8 cellular contexts compared by ENCODE assay signal in the genomic region with DNA sequence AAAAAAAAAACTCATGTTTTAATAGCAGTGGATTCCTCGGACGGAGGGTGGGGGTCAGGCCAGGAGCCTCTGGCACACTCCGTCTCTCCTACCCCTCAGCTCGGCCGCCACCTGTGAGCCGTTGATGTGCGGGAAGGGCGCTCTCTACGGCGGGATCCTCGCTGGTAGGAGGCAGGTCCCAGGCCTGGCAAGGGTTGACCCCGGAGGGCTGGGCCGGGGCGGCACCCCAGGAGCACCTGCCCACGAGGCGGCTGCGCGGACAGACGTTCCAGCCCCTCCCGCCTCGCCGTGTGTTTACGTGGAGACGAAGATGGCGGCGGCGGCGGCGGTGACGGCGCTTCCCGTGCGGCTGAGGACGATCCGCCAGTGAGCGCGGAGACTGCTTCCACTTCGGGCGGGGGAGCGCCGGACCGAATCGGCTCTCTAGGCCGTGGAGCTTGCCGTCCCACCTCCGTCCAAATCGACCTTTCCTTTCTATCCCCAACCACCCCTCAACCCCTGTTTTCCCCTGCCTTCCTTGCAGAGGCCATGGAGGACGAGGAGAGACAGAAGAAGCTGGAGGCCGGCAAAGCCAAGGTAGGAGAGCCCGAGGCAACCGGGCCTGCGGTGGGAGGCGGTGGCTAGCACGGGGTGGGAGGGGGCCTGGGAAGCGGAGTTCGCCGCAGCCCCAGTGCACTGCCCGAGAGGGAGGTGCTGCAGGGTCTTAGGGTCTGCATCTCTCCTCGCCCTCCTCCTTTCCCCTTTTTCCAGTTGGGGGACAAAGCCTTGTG. TPM values are rescaled to one million over a fixed set of nuclear protein-coding genes. Genes with fewer than 3 reads are reported as not detected.
DNase-seq lines count a peak whose midpoint lies in the region; ATAC-seq and TF ChIP-seq lines count a peak whose summit lies in the region.

TSS of gene AKAP9 (plus strand) at position 291 of the 770 bp plus-strand sequence. CDS start at position 529, 238 bp downstream.

- H3K4me3 ChIP-seq in Panc1 (ENCODE audit: low read depth in 2 of 2, low read length in 2 of 2) (peak within 1 kb of the TSS; percentile 86 to 88), fibroblast of mammary gland (ENCODE audit: control insufficient read depth, low read depth, low read length) (peak within 1 kb of the TSS; percentile 95)

- no peaks in the 10 kb centered on the region; the same call in 1 of the 2 replicates for H3K36me3 ChIP-seq in Panc1 (ENCODE audit: control insufficient read depth, insufficient read depth, low read length)

- in situ Hi-C loops in Panc1 (cut with HindIII; ENCODE audit: low pct_unique_long_range_greater_than_20kb, low sequenced_read_pairs) = no loop called here

- peak within 1 kb of the TSS; percentile 88 for H3K4me3 Mint-ChIP-seq in activated T-helper 1 cell treated with anti-CD3 and anti-CD28 coated beads, Interleukin-12 subunit alpha, Interleukin-12 subunit beta, Interleukin-2, Interleukin-4 antibody, amounts not matched to agents 30 ng/mL and 10 ng/mL and 1 ng/mL, durations not matched to agents 14 hours and 24 hours and 36 hours
- H3K4me3 Mint-ChIP-seq in natural killer cell treated with Interleukin-12 subunit alpha and Interleukin-12 subunit beta and Interleukin-15 and Interleukin-18, amount 100 ng/mL, for 72 hours = peak within 1 kb of the TSS; percentile 94

- POLR2A ChIA-PET in Panc1 (lab: Charles Lee) = interaction anchor here (0.6 to 0.7 kb wide), 3 partner anchors 61 to 1212 kb away, joined by 3 to 4 read pairs (median 3); no protein-coding TSS in a partner anchor

- BruUV-seq in Panc1 (replicated peaks; lab: Mats Ljungman, UMichigan) = no TSS peak

- DNase-seq in DMS53 treated with DMSO at 0.1 percent for 48 hours (lab: John Stamatoyannopoulos, UW; ENCODE audit: unreplicated experiment) (peak; percentile 95), Panc1 (ENCODE audit: low read depth, low spot score) (no peak), fibroblast of mammary gland (ENCODE audit: low read depth) (peak; percentile 61)
- peak; percentile 87 for DNase-seq in activated T-helper 1 cell treated with anti-CD3 and anti-CD28 coated beads, Interleukin-12 subunit alpha, Interleukin-12 subunit beta, Interleukin-2, Interleukin-4 antibody, amounts not matched to agents 30 ng/mL and 10 ng/mL and 1 ng/mL, durations not matched to agents 14 hours and 24 hours and 36 hours (ENCODE audit: low spot score)
- peak; percentile 92 for DNase-seq in natural killer cell treated with Interleukin-12 subunit alpha and Interleukin-12 subunit beta and Interleukin-15 and Interleukin-18, amount 100 ng/mL, for 72 hours (ENCODE audit: low spot score)
- DNase-seq in stimulated activated naive CD8-positive, alpha-beta T cell treated with anti-CD3 and anti-CD28 coated beads, Interleukin-15, Interleukin-2, amounts not matched to agents 100 U/mL and 50 U/mL, for 24 hours = peak; percentile 90

- H3K9me3 Mint-ChIP-seq in activated T-helper 1 cell treated with anti-CD3 and anti-CD28 coated beads, Interleukin-12 subunit alpha, Interleukin-12 subunit beta, Interleukin-2, Interleukin-4 antibody, amounts not matched to agents 30 ng/mL and 10 ng/mL and 1 ng/mL, durations not matched to agents 14 hours and 24 hours and 36 hours = no peaks in the 10 kb centered on the region
- H3K9me3 Mint-ChIP-seq in natural killer cell treated with Interleukin-12 subunit alpha and Interleukin-12 subunit beta and Interleukin-15 and Interleukin-18, amount 100 ng/mL, for 72 hours = no peaks in the 10 kb centered on the region

- TF ChIP-seq CTCF in Panc1 (IDR thresholded peaks at IDR 0.05) (no peak), fibroblast of mammary gland (conservative IDR thresholded peaks at IDR 0.05; ENCODE audit: control insufficient read depth, insufficient read depth, low read depth, low read length) (no peak)

- H3K9me3 ChIP-seq in Panc1 (ENCODE audit: control insufficient read depth, insufficient read depth, low read depth, low read length) = no peaks in the 10 kb centered on the region

- H3K27ac Mint-ChIP-seq in activated T-helper 1 cell treated with anti-CD3 and anti-CD28 coated beads, Interleukin-12 subunit alpha, Interleukin-12 subunit beta, Interleukin-2, Interleukin-4 antibody, amounts not matched to agents 30 ng/mL and 10 ng/mL and 1 ng/mL, durations not matched to agents 14 hours and 24 hours and 36 hours = peak within 1 kb of the TSS; percentile 97
- peak within 1 kb of the TSS; percentile 79 to 88 for H3K27ac Mint-ChIP-seq in natural killer cell treated with Interleukin-12 subunit alpha and Interleukin-12 subunit beta and Interleukin-15 and Interleukin-18, amount 100 ng/mL, for 72 hours

- peaks cover 11% of the 10 kb centered on the region for H3K27me3 Mint-ChIP-seq in activated T-helper 1 cell treated with anti-CD3 and anti-CD28 coated beads, Interleukin-12 subunit alpha, Interleukin-12 subunit beta, Interleukin-2, Interleukin-4 antibody, amounts not matched to agents 30 ng/mL and 10 ng/mL and 1 ng/mL, durations not matched to agents 14 hours and 24 hours and 36 hours (ENCODE audit: insufficient read depth)
- H3K27me3 Mint-ChIP-seq in natural killer cell treated with Interleukin-12 subunit alpha and Interleukin-12 subunit beta and Interleukin-15 and Interleukin-18, amount 100 ng/mL, for 72 hours = peaks cover 0 to 10% of the 10 kb centered on the region in 2 donors

- peak within 1 kb of the TSS; percentile 90 for H3K27ac ChIP-seq in Panc1 (ENCODE audit: low read length)

- TF ChIP-seq RAD21 in Ishikawa (IDR thresholded peaks at IDR 0.05; ENCODE audit: low read depth) = no peak; the same call in 1 of the 2 replicates

- peak; percentile 92 for ATAC-seq in GM21576 (IDR thresholded peaks at IDR 0.05; ENCODE audit: unreplicated experiment)
- peak; percentile 99 for ATAC-seq in Panc1
- ATAC-seq in natural killer cell treated with Interleukin-12 subunit alpha and Interleukin-12 subunit beta and Interleukin-15 and Interleukin-18, amount 100 ng/mL, for 72 hours = peak; percentile 95 to 96
- ATAC-seq in stimulated activated naive CD8-positive, alpha-beta T cell treated with anti-CD3 and anti-CD28 coated beads, Interleukin-15, Interleukin-2, amounts not matched to agents 100 U/mL and 50 U/mL, for 24 hours = peak; percentile 97

- no peaks in the 10 kb centered on the region for H3K36me3 Mint-ChIP-seq in activated T-helper 1 cell treated with anti-CD3 and anti-CD28 coated beads, Interleukin-12 subunit alpha, Interleukin-12 subunit beta, Interleukin-2, Interleukin-4 antibody, amounts not matched to agents 30 ng/mL and 10 ng/mL and 1 ng/mL, durations not matched to agents 14 hours and 24 hours and 36 hours (ENCODE audit: low read depth)
- peaks cover 5% of the 10 kb centered on the region for H3K36me3 Mint-ChIP-seq in natural killer cell treated with Interleukin-12 subunit alpha and Interleukin-12 subunit beta and Interleukin-15 and Interleukin-18, amount 100 ng/mL, for 72 hours

- TF ChIP-seq EP300 in Ishikawa (IDR thresholded peaks at IDR 0.05; ENCODE audit: borderline replicate concordance) = no peak

- intact Hi-C loops in Panc1 (cut with micrococcal nuclease; ENCODE audit: unreplicated experiment) = no loop called here
- intact Hi-C loops in activated T-helper 1 cell treated with anti-CD3 and anti-CD28 coated beads, Interleukin-12 subunit alpha, Interleukin-12 subunit beta, Interleukin-2, Interleukin-4 antibody, amounts not matched to agents 30 ng/mL and 10 ng/mL and 1 ng/mL, durations not matched to agents 14 hours and 24 hours and 36 hours (cut with micrococcal nuclease) = loop anchor here (1.0 to 5.0 kb wide), 10 partner anchors 13 to 1292 kb away; partner anchors contain the start of genes ANKIB1, CYP51A1, FZD1 and GATAD1

- H3K27me3 ChIP-seq in Panc1 (ENCODE audit: control insufficient read depth, insufficient read depth, low read length) = no peaks in the 10 kb centered on the region

- H3K4me1 ChIP-seq in Panc1 (ENCODE audit: control insufficient read depth, insufficient read depth, low read length) = peaks cover 11% of the 10 kb centered on the region

- H3K4me1 Mint-ChIP-seq in activated T-helper 1 cell treated with anti-CD3 and anti-CD28 coated beads, Interleukin-12 subunit alpha, Interleukin-12 subunit beta, Interleukin-2, Interleukin-4 antibody, amounts not matched to agents 30 ng/mL and 10 ng/mL and 1 ng/mL, durations not matched to agents 14 hours and 24 hours and 36 hours (ENCODE audit: low read depth) = peaks cover 30% of the 10 kb centered on the region
- H3K4me1 Mint-ChIP-seq in natural killer cell treated with Interleukin-12 subunit alpha and Interleukin-12 subunit beta and Interleukin-15 and Interleukin-18, amount 100 ng/mL, for 72 hours (ENCODE audit: low read depth in 2 of 2) = peaks cover 24% of the 10 kb centered on the region in 2 donors

- CTCF ChIA-PET in Panc1 (lab: Charles Lee) = interaction anchor here (0.6 to 0.7 kb wide), 2 partner anchors 55 to 76 kb away, joined by 3 to 5 read pairs; no protein-coding TSS in a partner anchor

TF ChIP-seq in Ishikawa, 13 proteins besides CTCF, POLR2A, EP300 and RAD21 (continues in another document):
- TF ChIP-seq MAX (IDR thresholded peaks at IDR 0.05) (peak; percentile 71), CEBPB (IDR thresholded peaks at IDR 0.05) (no peak)

RNA-seq across cellular contexts. Expression of gene AKAP9, which starts in this region (rescaled TPM):
- total RNA-seq in Panc1 (2021; ENCODE audit: unreplicated experiment) = 31.6 TPM
- 12.4 TPM for polyA plus RNA-seq in Panc1 (2012; ENCODE audit: insufficient read length)
- total RNA-seq in activated T-helper 1 cell treated with anti-CD3 and anti-CD28 coated beads, Interleukin-12 subunit alpha, Interleukin-12 subunit beta, Interleukin-2, Interleukin-4 antibody, amounts not matched to agents 30 ng/mL and 10 ng/mL and 1 ng/mL, durations not matched to agents 14 hours and 24 hours and 36 hours = 34.1 and 36.1 TPM in 2 replicates
- total RNA-seq in natural killer cell treated with Interleukin-12 subunit alpha and Interleukin-12 subunit beta and Interleukin-15 and Interleukin-18, amount 100 ng/mL, for 72 hours = 10 to 100 TPM; 39.1 to 51.9 TPM
